In the genomic region with DNA sequence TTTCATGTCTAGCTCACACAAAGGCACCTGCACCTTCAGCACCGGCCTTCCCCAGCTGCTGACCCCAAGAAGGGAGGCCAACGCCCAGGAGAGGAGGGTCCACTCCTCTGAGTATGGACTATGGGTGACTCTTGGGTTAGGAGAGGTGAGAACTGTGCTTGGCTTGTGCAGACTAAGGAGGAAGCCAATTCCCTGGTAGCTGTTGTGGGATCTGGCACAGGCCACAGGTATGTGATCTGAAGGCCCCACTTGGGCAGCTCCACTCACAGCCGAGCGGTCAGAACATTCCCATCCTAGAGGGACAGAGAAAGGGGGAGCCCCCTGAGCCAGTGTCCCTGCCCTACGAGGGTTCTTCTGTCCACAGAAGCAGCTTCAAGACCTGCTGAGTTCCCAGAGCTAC, we compare ENCODE assay signal across 17 cellular contexts. TPM values are rescaled to one million over a fixed set of nuclear protein-coding genes. Genes with fewer than 3 reads are reported as not detected.
DNase-seq lines count a peak whose midpoint lies in the region; ATAC-seq, FAIRE-seq and TF ChIP-seq lines count a peak whose summit lies in the region.
"Had no signal": no experiment of that assay in that cellular context is flagged by ENCODE, and none has a peak within 500 bp of the region (broad histone marks: within the 10 kb centered on the region; RNA-seq: fewer than 3 reads in every experiment).

No MANE protein-coding gene starts in this region.

- intact Hi-C loops in heart left ventricle (cut with DNase I) = no loop called here
- intact Hi-C loops in colonic mucosa (cut with DNase I) = no loop called here
- intact Hi-C loops in pancreas (cut with DNase I) = no loop called here

- ATAC-seq in stimulated activated naive CD8-positive, alpha-beta T cell treated with anti-CD3 and anti-CD28 coated beads, Interleukin-15, amount 100 ng/mL, for 72 hours = peak; percentile 29
- no peak for ATAC-seq in stimulated activated naive CD8-positive, alpha-beta T cell treated with anti-CD3 and anti-CD28 coated beads, Interleukin-15, Interleukin-2, amounts not matched to agents 100 U/mL and 50 U/mL, for 24 hours
- peak; percentile 13 to 81 (median 41) for ATAC-seq in heart left ventricle
- ATAC-seq in pancreas = no peak
- ATAC-seq: activated naive CD4-positive, alpha-beta T cell treated with anti-CD3 and anti-CD28 coated beads, Interleukin-2, amount 50 U/mL, for 72 hours had no signal

- H3K27ac ChIP-seq in heart left ventricle = peak overlapping the region in 3 of 12 donors; percentile 70 to 77 (median 71)
- peak overlapping the region; percentile 72 for H3K27ac ChIP-seq in rectal smooth muscle tissue (ENCODE audit: low read depth, low read length)
- H3K27ac ChIP-seq in colonic mucosa = no peak overlapping the region
- no peak overlapping the region for H3K27ac ChIP-seq in pancreas

- H3K4me1 ChIP-seq in heart left ventricle (peaks cover 0 to 17% (median 12%) of the 10 kb centered on the region in 12 donors), rectal smooth muscle tissue (ENCODE audit: control insufficient read depth, insufficient read depth, low read length) (peaks cover 15% of the 10 kb centered on the region), colonic mucosa (no peaks in the 10 kb centered on the region), pancreas (no peaks in the 10 kb centered on the region)

- WGBS in heart left ventricle, 4 donors = 62 to 86% (median 66%) methylated on average over 5 of the region's 5 CpGs
- 86 to 93% methylated on average over 5 of the region's 5 CpGs for WGBS in pancreas, 2 donors

- no peak for TF ChIP-seq POLR2A in heart left ventricle (IDR thresholded peaks at IDR 0.05)

- no peaks in the 10 kb centered on the region for H3K27me3 ChIP-seq in heart left ventricle
- no peaks in the 10 kb centered on the region for H3K27me3 ChIP-seq in rectal smooth muscle tissue (ENCODE audit: control insufficient read depth, insufficient read depth, low read length)
- H3K27me3 ChIP-seq in colonic mucosa = no peaks in the 10 kb centered on the region
- no peaks in the 10 kb centered on the region for H3K27me3 ChIP-seq in pancreas

- DNase-seq in stimulated activated naive CD8-positive, alpha-beta T cell treated with anti-CD3 and anti-CD28 coated beads, Interleukin-15, amount 100 ng/mL, for 72 hours = no peak
- no peak for DNase-seq in stimulated activated naive CD8-positive, alpha-beta T cell treated with anti-CD3 and anti-CD28 coated beads, Interleukin-15, Interleukin-2, amounts not matched to agents 100 U/mL and 50 U/mL, for 24 hours
- peak in 1 of 5 donors; percentile 44 for DNase-seq in heart left ventricle
- DNase-seq in NCI-H1930 (lab: John Stamatoyannopoulos, UW) = no peak
- no peak for DNase-seq in activated CD4-positive, alpha-beta T cell treated with anti-CD3 and anti-CD28 coated beads, Interleukin-2, amount 50 U/mL, for 4 hours
- no peak for DNase-seq in colonic mucosa
- no peak for DNase-seq in pancreas
- DNase-seq: 8988T; activated CD4-positive, CD25-positive, alpha-beta regulatory T cell; activated CD8-positive, alpha-beta memory T cell treated with anti-CD3 and anti-CD28 coated beads, Interleukin-2, amount 50 U/mL, for 48 hours; GF-D8; NCI-H1105; NCI-H446 treated with DMSO at 0.1 percent for 48 hours; occipital lobe had no signal

- FAIRE-seq in pancreas (lab: Jason Lieb, UNC) = no peak

- H3K27me3 Mint-ChIP-seq in stimulated activated naive CD8-positive, alpha-beta T cell treated with anti-CD3 and anti-CD28 coated beads, Interleukin-15, amount 100 ng/mL, for 72 hours = peaks cover 31% of the 10 kb centered on the region

- no peak overlapping the region for H3K4me3 Mint-ChIP-seq in stimulated activated naive CD8-positive, alpha-beta T cell treated with anti-CD3 and anti-CD28 coated beads, Interleukin-15, amount 100 ng/mL, for 72 hours
- H3K4me3 Mint-ChIP-seq: memory B cell had no signal

- no peak overlapping the region for H3K4me3 ChIP-seq in heart left ventricle
- peak overlapping the region; percentile 13 for H3K4me3 ChIP-seq in rectal smooth muscle tissue (ENCODE audit: low read length)
- no peak overlapping the region for H3K4me3 ChIP-seq in colonic mucosa
- H3K4me3 ChIP-seq in pancreas = no peak overlapping the region

- no peak overlapping the region for H3K27ac Mint-ChIP-seq in stimulated activated naive CD8-positive, alpha-beta T cell treated with anti-CD3 and anti-CD28 coated beads, Interleukin-15, amount 100 ng/mL, for 72 hours
- H3K27ac Mint-ChIP-seq: activated naive CD4-positive, alpha-beta T cell treated with anti-CD3 and anti-CD28 coated beads, Interleukin-2, amount 50 U/mL, for 72 hours; memory B cell had no signal

- TF ChIP-seq CTCF in heart left ventricle (IDR thresholded peaks at IDR 0.05) = no peak
- TF ChIP-seq CTCF in colonic mucosa (IDR thresholded peaks at IDR 0.05) = no peak
- TF ChIP-seq CTCF in pancreas (IDR thresholded peaks at IDR 0.05) = no peak

- H3K4me1 Mint-ChIP-seq in stimulated activated naive CD8-positive, alpha-beta T cell treated with anti-CD3 and anti-CD28 coated beads, Interleukin-15, amount 100 ng/mL, for 72 hours = peaks cover 6% of the 10 kb centered on the region

- H3K36me3 ChIP-seq in heart left ventricle (no peaks in the 10 kb centered on the region), rectal smooth muscle tissue (ENCODE audit: control insufficient read depth, insufficient read depth, low read length) (no peaks in the 10 kb centered on the region), colonic mucosa (no peaks in the 10 kb centered on the region), pancreas (no peaks in the 10 kb centered on the region)

- no peaks in the 10 kb centered on the region for H3K9me3 Mint-ChIP-seq in stimulated activated naive CD8-positive, alpha-beta T cell treated with anti-CD3 and anti-CD28 coated beads, Interleukin-15, amount 100 ng/mL, for 72 hours
- H3K9me3 Mint-ChIP-seq: activated naive CD4-positive, alpha-beta T cell treated with anti-CD3 and anti-CD28 coated beads, Interleukin-2, amount 50 U/mL, for 72 hours; memory B cell had no signal

- H3K9ac ChIP-seq in rectal smooth muscle tissue (ENCODE audit: low read length) (no peak overlapping the region), colonic mucosa (ENCODE audit: low read depth in 2 of 2, low read length in 2 of 2) (no peak overlapping the region)

- H3K9me3 ChIP-seq in heart left ventricle = no peaks in the 10 kb centered on the region
- H3K9me3 ChIP-seq in colonic mucosa = no peaks in the 10 kb centered on the region
- no peaks in the 10 kb centered on the region for H3K9me3 ChIP-seq in pancreas

RNA-seq across cellular contexts. Expression of a gene that starts 52.8 kb away (rescaled TPM):
- total RNA-seq in heart left ventricle = 1 to 10 TPM; 2.9 to 5.8 (median 5.1) TPM
- polyA plus RNA-seq in heart left ventricle = 1 to 10 TPM; 1.9 to 3.8 TPM
- total RNA-seq in colonic mucosa = 10 to 100 TPM in 1 of 2 donors, 1 to 10 TPM in 1; 6.1 to 19.0 TPM
- total RNA-seq in pancreas = 1 to 10 TPM; 1.3 to 3.5 (median 2.4) TPM
- polyA plus RNA-seq in pancreas = 1 to 10 TPM; 2.9 to 4.1 TPM

Comparison
In these comparisons a context has a peak if more than half of its experiments do, and no peak if none do; other contexts are left out.
1. ATAC-seq: peak in stimulated activated naive CD8-positive, alpha-beta T cell treated with anti-CD3 and anti-CD28 coated beads, Interleukin-15, amount 100 ng/mL, for 72 hours (single experiment) and heart left ventricle (4 of 4); none in stimulated activated naive CD8-positive, alpha-beta T cell treated with anti-CD3 and anti-CD28 coated beads, Interleukin-15, Interleukin-2, amounts not matched to agents 100 U/mL and 50 U/mL, for 24 hours (single experiment) and pancreas (0 of 4).